In genomic region chr1:218613105-218613504, GRCh38 we compare ENCODE assay signal across 10 cellular contexts.
"Had no signal": no experiment of that assay in that cellular context is flagged by ENCODE, and none has a peak within 500 bp of the region (broad histone marks: within the 10 kb centered on the region; RNA-seq: fewer than 3 reads in every experiment).

No MANE protein-coding gene starts in this region.

- H3K36me3 ChIP-seq: gastroesophageal sphincter, neural progenitor cell, ovary, upper lobe of right lung had no signal

- H3K27ac ChIP-seq: epithelial cell of prostate, gastroesophageal sphincter, neural progenitor cell, ovary, testis, upper lobe of right lung had no signal

- DNase-seq: effector memory CD4-positive, alpha-beta T cell; ovary; stimulated activated CD4-positive, alpha-beta T cell treated with anti-CD3 and anti-CD28 coated beads, Interleukin-2, amount 100 ng/mL, for 48 hours; stimulated activated naive CD8-positive, alpha-beta T cell treated with anti-CD3 and anti-CD28 coated beads, Interleukin-15, amount 100 ng/mL, for 72 hours; testis; upper lobe of right lung had no signal

- H3K4me1 ChIP-seq: gastroesophageal sphincter, testis, upper lobe of right lung had no signal

- ATAC-seq: activated CD4-positive, CD25-positive, alpha-beta regulatory T cell treated with anti-CD3 and anti-CD28 coated beads, Interleukin-2, amount 50 U/mL, for 24 hours; gastroesophageal sphincter; stimulated activated naive CD8-positive, alpha-beta T cell treated with anti-CD3 and anti-CD28 coated beads, Interleukin-15, amount 100 ng/mL, for 72 hours; upper lobe of right lung had no signal

- H3K4me3 ChIP-seq: gastroesophageal sphincter, neural progenitor cell, ovary, testis, upper lobe of right lung had no signal

- H3K4me2 ChIP-seq: neural progenitor cell had no signal

- H3K9ac ChIP-seq: neural progenitor cell had no signal

- H2AFZ ChIP-seq: neural progenitor cell had no signal

- H3K9me3 ChIP-seq: ovary, testis, upper lobe of right lung had no signal

- H3K27me3 ChIP-seq: gastroesophageal sphincter, neural progenitor cell, ovary, testis, upper lobe of right lung had no signal
